Comparison of ENCODE assay signal across 8 cellular contexts in the genomic region with DNA sequence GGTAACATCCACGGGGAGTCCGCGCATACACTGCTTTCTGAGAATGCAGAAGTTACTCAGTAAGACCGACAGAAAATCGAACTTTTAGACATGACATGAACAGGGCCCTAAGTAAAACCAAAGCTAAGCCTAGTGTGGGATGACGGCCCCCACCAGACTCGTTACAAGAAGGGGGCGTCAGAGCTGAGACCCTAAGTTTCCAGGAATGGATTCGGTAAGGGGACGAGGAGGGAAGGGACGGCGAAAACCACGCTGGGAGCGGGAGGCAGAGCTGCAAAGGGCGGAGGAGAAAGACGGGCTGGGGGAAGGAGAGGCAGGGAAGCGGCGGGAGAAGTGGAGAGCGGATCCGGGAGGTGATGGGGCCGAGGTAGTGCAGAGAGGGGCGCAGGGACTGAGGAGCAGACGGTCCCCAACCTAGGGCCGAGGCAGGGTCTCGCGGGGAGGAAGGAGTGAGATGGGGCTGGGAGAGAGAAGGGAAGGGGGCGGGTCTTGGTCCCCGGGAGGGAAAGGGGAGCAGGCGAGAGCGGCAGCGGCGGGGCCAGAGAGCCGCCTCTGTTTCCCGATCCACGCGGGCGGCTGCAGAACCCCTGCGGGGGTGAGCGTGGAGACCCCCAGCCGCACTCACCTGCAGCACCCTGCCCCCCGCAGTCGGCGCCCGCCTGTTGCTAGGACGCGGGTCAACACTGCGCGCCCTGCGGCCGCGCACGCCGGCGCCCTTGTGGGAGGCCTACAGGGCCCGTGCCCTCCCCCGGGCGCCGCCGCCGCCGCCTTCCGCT. TPM values are rescaled to one million over a fixed set of nuclear protein-coding genes. Genes with fewer than 3 reads are reported as not detected.
DNase-seq lines count a peak whose midpoint lies in the region; ATAC-seq, FAIRE-seq and TF ChIP-seq lines count a peak whose summit lies in the region.

No MANE protein-coding gene starts in this region.

- in situ Hi-C loops in Caki2 (cut with HindIII; ENCODE audit: low pct_unique_long_range_greater_than_20kb, low sequenced_read_pairs): no loop called here

- TF ChIP-seq CTCF in pancreas (IDR thresholded peaks at IDR 0.05): no peak

- ATAC-seq in left cardiac atrium (peak; percentile 91 to 94), pancreas (peak; percentile 82 to 94 (median 92)), GM21619 (IDR thresholded peaks at IDR 0.05; ENCODE audit: unreplicated experiment) (no peak)

- H3K9me3 ChIP-seq in KOPT-K1 (ENCODE audit: insufficient read depth, low read length, poor library complexity, severe bottlenecking) (no peaks in the 10 kb centered on the region), pancreas (no peaks in the 10 kb centered on the region)

- H3K36me3 ChIP-seq in KOPT-K1 (ENCODE audit: insufficient read depth, low read length) (no peaks in the 10 kb centered on the region), pancreas (no peaks in the 10 kb centered on the region)

- peak; percentile 38 for DNase-seq in Caki2 (ENCODE audit: low read depth)
- DNase-seq in activated gamma-delta T cell (lab: John Stamatoyannopoulos, UW): peak; percentile 16
- DNase-seq in left cardiac atrium: peak; percentile 23
- peak; percentile 10 to 74 (median 22) for DNase-seq in pancreas
- DNase-seq in NCI-H774 (lab: John Stamatoyannopoulos, UW): no peak
- no peak for DNase-seq in GM19240 (ENCODE audit: insufficient read length, low spot score)

- peak overlapping the region; percentile 55 for H3K27ac ChIP-seq in KOPT-K1 (ENCODE audit: low read depth, low read length, poor library complexity, severe bottlenecking)
- H3K27ac ChIP-seq in pancreas: no peak overlapping the region

- H3K4me3 ChIP-seq in pancreas: peak overlapping the region; percentile 35 to 70 (median 50)

- peaks cover 0 to 4% (median 0%) of the 10 kb centered on the region in 4 donors for H3K27me3 ChIP-seq in pancreas

- intact Hi-C loops in left cardiac atrium (cut with DNase I): no loop called here
- intact Hi-C loops in pancreas (cut with DNase I): no loop called here

- FAIRE-seq in pancreas (lab: Jason Lieb, UNC): no peak

- WGBS in pancreas, 2 donors: 1% methylated on average over 52 to 62 of the region's 62 CpGs

- no peaks in the 10 kb centered on the region for H3K4me1 ChIP-seq in pancreas

RNA-seq across cellular contexts. Expression of a gene that starts 0.5 kb away (rescaled TPM):
- 0.30 TPM in 1 of 2 replicates, not detected in the other for total RNA-seq in Caki2 (2014; rRNA removed; shearing (Covaris generic); ENCODE audit: low replicate concordance)
- under 1 TPM; 0.10 to 0.41 TPM for total RNA-seq in left cardiac atrium
- under 1 TPM in 2 of 6 donors, not detected in 4; 0.15 to 0.28 TPM for total RNA-seq in pancreas
- under 1 TPM in 1 of 2 donors, not detected in 1; 0.52 TPM for polyA plus RNA-seq in pancreas

Comparison
In these comparisons a context has a peak if more than half of its experiments do, and no peak if none do; other contexts are left out.
1. DNase-seq: peak in Caki2 (single experiment), activated gamma-delta T cell (single experiment), left cardiac atrium (single experiment) and pancreas (6 of 6); none in NCI-H774 (single experiment) and GM19240 (single experiment).